8 cellular contexts compared by ENCODE assay signal in the genomic region with DNA sequence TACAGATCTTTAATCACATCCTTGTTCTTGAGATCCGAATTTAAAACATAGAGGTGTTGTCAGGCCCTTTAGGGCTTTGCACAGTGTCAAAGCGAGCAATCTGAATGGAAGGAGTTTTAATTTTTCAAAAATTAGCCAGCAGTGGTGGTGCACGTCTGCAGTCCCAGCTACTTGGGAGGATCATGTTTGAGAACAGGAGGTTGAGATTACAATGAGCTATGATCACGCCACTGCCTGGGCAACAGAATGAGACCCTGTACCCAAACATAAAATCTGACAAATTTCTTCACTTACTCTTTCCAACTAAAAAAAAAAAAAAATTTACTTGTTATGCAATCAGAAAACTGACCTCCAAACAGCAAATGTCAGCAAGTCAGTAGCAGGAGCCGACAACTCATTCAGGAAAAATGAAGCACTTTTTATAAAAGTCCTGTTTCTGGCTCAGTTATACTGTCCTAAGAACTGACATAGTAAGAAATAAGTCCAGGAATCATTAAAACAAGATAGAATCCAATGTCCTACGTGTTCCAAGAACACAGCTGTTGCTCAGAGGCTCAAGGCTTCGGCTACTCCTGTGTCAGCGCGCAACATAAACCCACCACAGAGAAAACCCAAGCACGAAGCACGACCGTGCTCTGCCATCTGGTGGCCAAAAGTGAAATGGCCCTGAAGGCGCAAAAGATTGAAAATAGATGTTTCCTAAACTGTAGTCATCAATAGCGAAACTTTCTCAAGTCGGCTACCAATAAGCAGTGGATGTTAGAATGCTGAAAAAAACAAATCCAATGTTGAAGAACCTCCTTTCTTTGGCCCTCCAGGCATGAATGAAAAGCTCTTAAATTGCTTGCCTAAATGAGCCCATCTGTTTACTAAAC.
A peak's percentile ranks its signal among the peaks of the same experiment; 100 is the strongest.
DNase-seq lines count a peak whose midpoint lies in the region; ATAC-seq and TF ChIP-seq lines count a peak whose summit lies in the region.

No MANE protein-coding gene starts in this region.

- no peaks in the 10 kb centered on the region for H3K36me3 Mint-ChIP-seq in CD14-positive monocyte
- H3K36me3 Mint-ChIP-seq in activated CD4-positive, alpha-beta memory T cell treated with anti-CD3 and anti-CD28 coated beads, Interleukin-2, amount 10 ng/mL, durations not matched to agents 7 days and 5 days (ENCODE audit: low read depth): no peaks in the 10 kb centered on the region
- H3K36me3 Mint-ChIP-seq in effector memory CD8-positive, alpha-beta T cell (ENCODE audit: insufficient read depth): peaks cover 6% of the 10 kb centered on the region

- CTCF ChIA-PET in activated CD4-positive, alpha-beta memory T cell treated with anti-CD3 and anti-CD28 coated beads, Interleukin-2, amount 10 ng/mL, durations not matched to agents 7 days and 5 days (lab: Charles Lee): interaction anchor here (0.9 to 2.2 kb wide), 11 partner anchors 9 to 178 kb away, joined by 3 to 13 read pairs (median 4); no protein-coding TSS in a partner anchor

- peak overlapping the region in 1 of 7 donors; percentile 53 for H3K27ac Mint-ChIP-seq in CD14-positive monocyte
- no peak overlapping the region for H3K27ac Mint-ChIP-seq in activated CD4-positive, alpha-beta memory T cell treated with anti-CD3 and anti-CD28 coated beads, Interleukin-2, amount 10 ng/mL, durations not matched to agents 7 days and 5 days
- H3K27ac Mint-ChIP-seq in effector memory CD8-positive, alpha-beta T cell: no peak overlapping the region

- H3K27me3 Mint-ChIP-seq in CD14-positive monocyte (ENCODE audit: low read depth in 3 of 3): peaks cover 0 to 3% (median 0%) of the 10 kb centered on the region in 3 donors
- peaks cover 13% of the 10 kb centered on the region for H3K27me3 Mint-ChIP-seq in activated CD4-positive, alpha-beta memory T cell treated with anti-CD3 and anti-CD28 coated beads, Interleukin-2, amount 10 ng/mL, durations not matched to agents 7 days and 5 days
- H3K27me3 Mint-ChIP-seq in effector memory CD8-positive, alpha-beta T cell: peaks cover 43 to 90% of the 10 kb centered on the region in 2 donors

- TF ChIP-seq CTCF in CD14-positive monocyte (IDR thresholded peaks at IDR 0.05) (peak; percentile 95), mucosa of descending colon (IDR thresholded peaks at IDR 0.05) (peak; percentile 88)

- H3K9me3 Mint-ChIP-seq in CD14-positive monocyte: peaks cover 0 to 17% (median 8%) of the 10 kb centered on the region in 7 donors
- H3K9me3 Mint-ChIP-seq in activated CD4-positive, alpha-beta memory T cell treated with anti-CD3 and anti-CD28 coated beads, Interleukin-2, amount 10 ng/mL, durations not matched to agents 7 days and 5 days: no peaks in the 10 kb centered on the region
- H3K9me3 Mint-ChIP-seq in effector memory CD8-positive, alpha-beta T cell: peaks cover 0 to 8% of the 10 kb centered on the region in 2 donors

- H3K4me3 Mint-ChIP-seq in CD14-positive monocyte: no peak overlapping the region
- no peak overlapping the region for H3K4me3 Mint-ChIP-seq in activated CD4-positive, alpha-beta memory T cell treated with anti-CD3 and anti-CD28 coated beads, Interleukin-2, amount 10 ng/mL, durations not matched to agents 7 days and 5 days
- H3K4me3 Mint-ChIP-seq in effector memory CD8-positive, alpha-beta T cell: no peak overlapping the region

- ATAC-seq in GM19023 (IDR thresholded peaks at IDR 0.05; ENCODE audit: unreplicated experiment) (peak; percentile 78), HG03280 (IDR thresholded peaks at IDR 0.05; ENCODE audit: unreplicated experiment) (peak; percentile 88), mucosa of descending colon (peak; percentile 70)
- ATAC-seq in effector memory CD8-positive, alpha-beta T cell (replicated peaks): peak; percentile 64

- no peaks in the 10 kb centered on the region for H3K36me3 ChIP-seq in mucosa of descending colon (ENCODE audit: low read depth)

- DNase-seq in CD14-positive monocyte (ENCODE audit: low spot score) (no peak), NCI-H526 (lab: John Stamatoyannopoulos, UW) (peak; percentile 24 to 72), mucosa of descending colon (peak in 2 of 3 donors; percentile 74 to 83)
- peak; percentile 61 for DNase-seq in activated CD4-positive, alpha-beta memory T cell treated with anti-CD3 and anti-CD28 coated beads, Interleukin-2, amount 10 ng/mL, durations not matched to agents 7 days and 5 days
- peak; percentile 32 to 58 (median 40) for DNase-seq in effector memory CD8-positive, alpha-beta T cell
- DNase-seq in stimulated activated CD8-positive, alpha-beta memory T cell treated with anti-CD3 and anti-CD28 coated beads, Interleukin-7, amount 100 ng/mL, for 4 hours (ENCODE audit: low read depth in 2 of 2): peak; percentile 21 to 25

- no peaks in the 10 kb centered on the region for H3K9me3 ChIP-seq in mucosa of descending colon

- peaks cover 39% of the 10 kb centered on the region for H3K4me1 Mint-ChIP-seq in CD14-positive monocyte
- H3K4me1 Mint-ChIP-seq in activated CD4-positive, alpha-beta memory T cell treated with anti-CD3 and anti-CD28 coated beads, Interleukin-2, amount 10 ng/mL, durations not matched to agents 7 days and 5 days: peaks cover 4% of the 10 kb centered on the region
- H3K4me1 Mint-ChIP-seq in effector memory CD8-positive, alpha-beta T cell (ENCODE audit: low read depth in 2 of 2): peaks cover 0 to 2% of the 10 kb centered on the region in 2 donors

- intact Hi-C loops in CD14-positive monocyte (cut with micrococcal nuclease): no loop called here
- intact Hi-C loops in mucosa of descending colon (cut with DNase I, micrococcal nuclease): no loop called here

- H3K4me1 ChIP-seq in mucosa of descending colon (ENCODE audit: low read depth): peaks cover 4% of the 10 kb centered on the region

- no peak overlapping the region for H3K4me3 ChIP-seq in mucosa of descending colon

- POLR2A ChIA-PET in activated CD4-positive, alpha-beta memory T cell treated with anti-CD3 and anti-CD28 coated beads, Interleukin-2, amount 10 ng/mL, durations not matched to agents 7 days and 5 days (lab: Charles Lee): no interaction called here
